In genomic region chr7:141198191-141198958, GRCh38 we compare ENCODE assay signal across 1 cellular context.
TF ChIP-seq lines count a peak whose summit lies in the region.

No MANE protein-coding gene starts in this region.

TF ChIP-seq in HCT116, 20 proteins besides CTCF, POLR2A, EP300 and RAD21 (continued from another document):
- TF ChIP-seq, protein P1, sequence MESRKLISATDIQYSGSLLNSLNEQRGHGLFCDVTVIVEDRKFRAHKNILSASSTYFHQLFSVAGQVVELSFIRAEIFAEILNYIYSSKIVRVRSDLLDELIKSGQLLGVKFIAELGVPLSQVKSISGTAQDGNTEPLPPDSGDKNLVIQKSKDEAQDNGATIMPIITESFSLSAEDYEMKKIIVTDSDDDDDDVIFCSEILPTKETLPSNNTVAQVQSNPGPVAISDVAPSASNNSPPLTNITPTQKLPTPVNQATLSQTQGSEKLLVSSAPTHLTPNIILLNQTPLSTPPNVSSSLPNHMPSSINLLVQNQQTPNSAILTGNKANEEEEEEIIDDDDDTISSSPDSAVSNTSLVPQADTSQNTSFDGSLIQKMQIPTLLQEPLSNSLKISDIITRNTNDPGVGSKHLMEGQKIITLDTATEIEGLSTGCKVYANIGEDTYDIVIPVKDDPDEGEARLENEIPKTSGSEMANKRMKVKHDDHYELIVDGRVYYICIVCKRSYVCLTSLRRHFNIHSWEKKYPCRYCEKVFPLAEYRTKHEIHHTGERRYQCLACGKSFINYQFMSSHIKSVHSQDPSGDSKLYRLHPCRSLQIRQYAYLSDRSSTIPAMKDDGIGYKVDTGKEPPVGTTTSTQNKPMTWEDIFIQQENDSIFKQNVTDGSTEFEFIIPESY (IDR thresholded peaks at IDR 0.05; ENCODE audit: extremely low read depth, insufficient replicate concordance, low read length), result no peak
- TF ChIP-seq ELF1 (IDR thresholded peaks at IDR 0.05; ENCODE audit: borderline replicate concordance, low read depth) (no peak), POLR2AphosphoS5 (IDR thresholded peaks at IDR 0.05; ENCODE audit: low read depth, low read length) (no peak), TCF7L2 (IDR thresholded peaks at IDR 0.05; ENCODE audit: borderline replicate concordance, extremely low read depth, insufficient read depth, insufficient read length) (no peak), JUND (IDR thresholded peaks at IDR 0.05) (no peak), SP1 (IDR thresholded peaks at IDR 0.05; ENCODE audit: low read depth) (no peak), EGR1 (IDR thresholded peaks at IDR 0.05; ENCODE audit: low read depth) (no peak), ZFX (IDR thresholded peaks at IDR 0.05) (no peak)
